ENCODE assay signal across 19 cellular contexts in genomic region chr11:117849781-117850414, GRCh38. TPM values are rescaled to one million over a fixed set of nuclear protein-coding genes. Genes with fewer than 3 reads are reported as not detected.
"Had no signal": no experiment of that assay in that cellular context is flagged by ENCODE, and none has a peak within 500 bp of the region (broad histone marks: within the 10 kb centered on the region; RNA-seq: fewer than 3 reads in every experiment).

No MANE protein-coding gene starts in this region.

- H3K36me3 ChIP-seq: brain microvascular endothelial cell, colonic mucosa, esophagus muscularis mucosa, gastroesophageal sphincter, neutrophil had no signal

- H2AFZ ChIP-seq: parathyroid adenoma had no signal

- H3K4me3 Mint-ChIP-seq: activated T-helper 1 cell treated with anti-CD3 and anti-CD28 coated beads, Interleukin-12 subunit alpha, Interleukin-12 subunit beta, Interleukin-2, Interleukin-4 antibody, amounts not matched to agents 30 ng/mL and 10 ng/mL and 1 ng/mL, durations not matched to agents 14 hours and 24 hours and 36 hours; central memory CD8-positive, alpha-beta T cell; naive B cell; stimulated activated naive B cell treated with anti-CD40 and anti-IgM and Interleukin-4, amounts not matched to agents 10 μg/mL and 1 μg/mL and 100 μg/mL, for 72 hours had no signal

- H3K9me3 Mint-ChIP-seq: central memory CD8-positive, alpha-beta T cell had no signal

- H3K79me2 ChIP-seq: parathyroid adenoma had no signal

- H3K9ac ChIP-seq: parathyroid adenoma, SK-N-SH had no signal

- H3K27me3 ChIP-seq: brain microvascular endothelial cell, colonic mucosa, esophagus muscularis mucosa, gastroesophageal sphincter, neutrophil had no signal

- H3K4me2 ChIP-seq: SK-N-SH had no signal

- ATAC-seq: gastroesophageal sphincter; left ventricle myocardium superior; mucosa of descending colon; sciatic nerve; stimulated activated naive B cell treated with anti-CD40 and anti-IgM and Interleukin-4, amounts not matched to agents 10 μg/mL and 1 μg/mL and 100 μg/mL, for 72 hours had no signal

- H3K4me1 ChIP-seq: colonic mucosa, gastroesophageal sphincter, parathyroid adenoma had no signal

- H3K9me3 ChIP-seq: colonic mucosa, mucosa of descending colon, neutrophil had no signal

- H3K9me2 ChIP-seq: SK-N-SH had no signal

- H3K4me1 Mint-ChIP-seq: naive B cell; stimulated activated naive B cell treated with anti-CD40 and anti-IgM and Interleukin-4, amounts not matched to agents 10 μg/mL and 1 μg/mL and 100 μg/mL, for 72 hours had no signal

- DNase-seq: activated CD4-positive, alpha-beta T cell treated with anti-CD3 and anti-CD28 coated beads for 48 hours; activated CD4-positive, CD25-positive, alpha-beta regulatory T cell; activated naive CD4-positive, alpha-beta T cell treated with Interleukin-2 at 50 U/mL for 16 hours; activated T-cell treated with anti-CD3 and anti-CD28 coated beads for 4 hours; brain microvascular endothelial cell; colonic mucosa; left ventricle myocardium superior; mucosa of descending colon; naive B cell; SK-N-SH; stimulated activated CD4-positive, alpha-beta T cell treated with anti-CD3 and anti-CD28 coated beads, Interleukin-4, amount 100 ng/mL, for 4 hours; stimulated activated naive B cell treated with anti-CD40 and anti-IgM and Interleukin-4, amounts not matched to agents 10 μg/mL and 1 μg/mL and 100 μg/mL, for 72 hours had no signal

- H3K4me3 ChIP-seq: colonic mucosa, esophagus muscularis mucosa, gastroesophageal sphincter, mucosa of descending colon had no signal

- H3K27ac Mint-ChIP-seq: activated T-helper 1 cell treated with anti-CD3 and anti-CD28 coated beads, Interleukin-12 subunit alpha, Interleukin-12 subunit beta, Interleukin-2, Interleukin-4 antibody, amounts not matched to agents 30 ng/mL and 10 ng/mL and 1 ng/mL, durations not matched to agents 14 hours and 24 hours and 36 hours; naive B cell; stimulated activated naive B cell treated with anti-CD40 and anti-IgM and Interleukin-4, amounts not matched to agents 10 μg/mL and 1 μg/mL and 100 μg/mL, for 72 hours had no signal

- H3K27ac ChIP-seq: brain microvascular endothelial cell, colonic mucosa, esophagus muscularis mucosa, gastroesophageal sphincter, neutrophil, parathyroid adenoma had no signal

RNA-seq across cellular contexts. Expression of gene FXYD2, which starts 25.4 kb away (rescaled TPM):
- polyA plus RNA-seq: SK-N-SH had no signal

RNA-seq across cellular contexts. Expression of gene FXYD6, which starts 26.6 kb away (rescaled TPM):
- total RNA-seq: activated T-helper 1 cell treated with anti-CD3 and anti-CD28 coated beads, Interleukin-12 subunit alpha, Interleukin-12 subunit beta, Interleukin-2, Interleukin-4 antibody, amounts not matched to agents 30 ng/mL and 10 ng/mL and 1 ng/mL, durations not matched to agents 14 hours and 24 hours and 36 hours had no signal

RNA-seq across cellular contexts. Expression of gene DSCAML1, which starts 52.9 kb away (rescaled TPM):
- total RNA-seq: activated T-helper 1 cell treated with anti-CD3 and anti-CD28 coated beads, Interleukin-12 subunit alpha, Interleukin-12 subunit beta, Interleukin-2, Interleukin-4 antibody, amounts not matched to agents 30 ng/mL and 10 ng/mL and 1 ng/mL, durations not matched to agents 14 hours and 24 hours and 36 hours had no signal
- polyA plus RNA-seq: SK-N-SH had no signal
